ENCODE assay signal across 8 cellular contexts in the genomic region with DNA sequence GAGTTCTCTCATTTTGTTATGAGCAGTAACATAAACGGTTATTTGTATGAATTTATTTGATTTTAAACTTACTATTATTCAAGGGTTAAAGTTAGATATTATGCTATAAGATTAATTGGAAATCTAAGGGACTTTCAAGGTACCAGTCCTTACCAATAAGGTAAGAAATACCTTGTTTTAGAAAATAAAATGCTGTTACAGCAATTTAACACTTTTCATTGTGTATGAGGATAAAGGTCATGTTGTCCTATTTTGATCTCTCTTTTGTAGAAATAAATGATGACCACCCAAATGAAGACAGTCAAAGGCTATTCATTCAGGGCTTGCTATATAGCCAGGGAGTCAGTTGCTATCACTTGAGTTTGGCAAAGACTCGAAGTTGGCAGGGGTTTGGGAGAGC.
"Had no signal": no experiment of that assay in that cellular context is flagged by ENCODE, and none has a peak within 500 bp of the region (broad histone marks: within the 10 kb centered on the region; RNA-seq: fewer than 3 reads in every experiment).

No MANE protein-coding gene starts in this region.

- ATAC-seq: GM12878 had no signal

- FAIRE-seq: G401.6, GM12878, GM12891, GM12892, GM18507, GM19239 had no signal

- H3K4me3 ChIP-seq: GM12878 had no signal

- DNase-seq: GDM1, GF-D8 had no signal
